In the genomic region with DNA sequence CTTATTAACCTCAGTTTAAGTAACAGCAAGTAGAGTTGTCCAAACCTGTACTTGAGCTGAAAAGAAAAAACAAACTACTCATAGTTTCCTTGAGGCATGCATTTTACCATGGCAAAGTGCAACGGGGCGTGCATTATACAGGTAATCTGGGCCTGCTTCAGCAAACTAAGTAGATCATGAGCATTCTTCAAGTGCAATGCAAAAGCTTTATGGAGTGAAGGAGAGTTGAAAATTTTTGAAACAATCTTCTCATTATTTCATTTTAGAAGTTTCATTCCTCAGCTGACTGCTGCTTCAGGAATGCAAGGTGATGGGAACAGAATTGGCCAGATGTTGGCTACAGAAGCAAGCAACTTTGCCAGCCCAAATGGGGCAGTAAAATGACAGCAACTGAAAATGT, we compare ENCODE assay signal across 20 cellular contexts.
"Had no signal": no experiment of that assay in that cellular context is flagged by ENCODE, and none has a peak within 500 bp of the region (broad histone marks: within the 10 kb centered on the region; RNA-seq: fewer than 3 reads in every experiment).

No MANE protein-coding gene starts in this region.

- H3K27ac ChIP-seq: cardiac muscle cell, gastroesophageal sphincter, neutrophil, pancreas, tibial nerve, WERI-Rb-1 had no signal

- H3K4me3 ChIP-seq: cardiac muscle cell, gastroesophageal sphincter, mucosa of descending colon, pancreas, tibial nerve had no signal

- H3K4me1 ChIP-seq: gastroesophageal sphincter, pancreas, tibial nerve had no signal

- H3K27me3 ChIP-seq: cardiac muscle cell, gastroesophageal sphincter, neutrophil, tibial nerve had no signal

- H3K36me3 ChIP-seq: cardiac muscle cell, gastroesophageal sphincter, neutrophil, pancreas, tibial nerve, WERI-Rb-1 had no signal

- DNase-seq: activated CD4-positive, alpha-beta T cell treated with anti-CD3 and anti-CD28 coated beads for 1 hour; activated CD4-positive, alpha-beta T cell treated with anti-CD3 and anti-CD28 coated beads, Interleukin-2, amount 50 U/mL, for 4 hours; activated effector memory CD4-positive, alpha-beta T cell treated with anti-CD3 and anti-CD28 coated beads, Interleukin-2, amount 50 U/mL, for 16 hours; activated T-cell treated with anti-CD3 and anti-CD28 coated beads, Interleukin-2, amount 50 U/mL, for 72 hours; immature natural killer cell; kidney glomerular epithelial cell; mesenchymal stem cell; mucosa of descending colon; naive thymus-derived CD4-positive, alpha-beta T cell; pancreas; stimulated activated CD8-positive, alpha-beta memory T cell treated with anti-CD3 and anti-CD28 coated beads, Interleukin-4, amount 100 ng/mL, for 48 hours; stimulated activated naive CD4-positive, alpha-beta T cell treated with Interleukin-2 at 50 U/mL for 16 hours; SW 1271; T-helper 2 cell; WERI-Rb-1 had no signal

- H3K9me3 ChIP-seq: gastroesophageal sphincter, mucosa of descending colon, neutrophil, pancreas, tibial nerve had no signal

- ATAC-seq: activated T-cell treated with anti-CD3 and anti-CD28 coated beads, Interleukin-2, amount 50 U/mL, for 72 hours; gastroesophageal sphincter; mucosa of descending colon; naive thymus-derived CD4-positive, alpha-beta T cell; pancreas; sciatic nerve had no signal
